Comparison of ENCODE assay signal across 8 cellular contexts in the genomic region with DNA sequence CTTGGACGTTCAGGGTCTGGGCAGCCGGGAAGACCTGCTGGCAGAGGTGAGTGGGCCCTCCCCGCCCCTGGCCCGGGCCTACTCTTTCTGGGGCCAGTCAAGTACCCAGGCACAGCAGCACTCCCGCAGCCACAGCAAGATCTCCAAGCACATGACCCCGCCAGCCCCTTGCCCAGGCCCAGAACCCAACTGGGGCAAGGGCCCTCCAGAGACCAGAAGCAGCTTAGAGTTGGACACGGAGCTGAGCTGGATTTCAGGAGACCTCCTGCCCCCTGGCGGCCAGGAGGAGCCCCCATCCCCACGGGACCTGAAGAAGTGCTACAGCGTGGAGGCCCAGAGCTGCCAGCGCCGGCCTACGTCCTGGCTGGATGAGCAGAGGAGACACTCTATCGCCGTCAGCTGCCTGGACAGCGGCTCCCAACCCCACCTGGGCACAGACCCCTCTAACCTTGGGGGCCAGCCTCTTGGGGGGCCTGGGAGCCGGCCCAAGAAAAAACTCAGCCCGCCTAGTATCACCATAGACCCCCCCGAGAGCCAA. TPM values are rescaled to one million over a fixed set of nuclear protein-coding genes. Genes with fewer than 3 reads are reported as not detected.
A peak's percentile ranks its signal among the peaks of the same experiment; 100 is the strongest.
DNase-seq lines count a peak whose midpoint lies in the region; ATAC-seq and TF ChIP-seq lines count a peak whose summit lies in the region.

No MANE protein-coding gene starts in this region.

- intact Hi-C loops in posterior cingulate gyrus (cut with DNase I) (loop anchor here (1.0 to 5.0 kb wide), 3 partner anchors 71 to 144 kb away; a partner anchor contains a TSS), upper lobe of right lung (cut with DNase I) (loop anchor here (5.0 kb wide), 1 partner anchor 74 kb away; no protein-coding TSS in a partner anchor)

- TF ChIP-seq CTCF in gastroesophageal sphincter (IDR thresholded peaks at IDR 0.05) (peak in 3 of 4 experiments; percentile 61 to 83 (median 80)), upper lobe of right lung (IDR thresholded peaks at IDR 0.05) (peak; percentile 71)

- TF ChIP-seq EP300 in gastroesophageal sphincter (IDR thresholded peaks at IDR 0.05): no peak

- peak; percentile 93 for DNase-seq in DMS53 (lab: John Stamatoyannopoulos, UW)
- peak; percentile 49 for DNase-seq in Jurkat, Clone E6-1 (ENCODE audit: low read depth, low spot score)
- peak; percentile 87 to 90 for DNase-seq in SHP77 (lab: John Stamatoyannopoulos, UW)
- DNase-seq in activated T-helper 9 cell treated with anti-CD3 and anti-CD28 coated beads, Interleukin-2, amount 50 U/mL, for 16 hours (ENCODE audit: low read depth): peak; percentile 36
- peak in 7 of 10 donors; percentile 50 to 94 (median 56) for DNase-seq in posterior cingulate gyrus
- peak; percentile 84 for DNase-seq in upper lobe of right lung

- H3K36me3 ChIP-seq in gastroesophageal sphincter (no peaks in the 10 kb centered on the region), upper lobe of right lung (no peaks in the 10 kb centered on the region)

- peaks cover 56% of the 10 kb centered on the region for H3K27me3 ChIP-seq in gastroesophageal sphincter
- H3K27me3 ChIP-seq in upper lobe of right lung: peaks cover 24% of the 10 kb centered on the region

- ATAC-seq in gastroesophageal sphincter (peak; percentile 77), upper lobe of right lung (peak; percentile 63), HG03039 (IDR thresholded peaks at IDR 0.05; ENCODE audit: unreplicated experiment) (no peak)

- H3K4me3 ChIP-seq in Jurkat, Clone E6-1 (ENCODE audit: low read length): no peak overlapping the region
- no peak overlapping the region for H3K4me3 ChIP-seq in gastroesophageal sphincter
- no peak overlapping the region for H3K4me3 ChIP-seq in upper lobe of right lung

- no peaks in the 10 kb centered on the region for H3K9me3 ChIP-seq in gastroesophageal sphincter
- no peaks in the 10 kb centered on the region for H3K9me3 ChIP-seq in upper lobe of right lung

- WGBS in gastroesophageal sphincter (ENCODE audit: low coverage in 1 of 2), 2 donors: 60% methylated on average over 1 of the region's 19 CpGs; no CpG with 5 or more reads in 1 of the 2 donors

- no peak for TF ChIP-seq POLR2A in gastroesophageal sphincter (IDR thresholded peaks at IDR 0.05)

- no peak overlapping the region for H3K27ac ChIP-seq in gastroesophageal sphincter
- H3K27ac ChIP-seq in upper lobe of right lung: no peak overlapping the region

- H3K4me1 ChIP-seq in gastroesophageal sphincter (peaks cover 0 to 8% (median 0%) of the 10 kb centered on the region in 3 donors), upper lobe of right lung (peaks cover 6% of the 10 kb centered on the region)

RNA-seq across cellular contexts. Expression of a gene that starts 8.6 kb away (rescaled TPM):
- not detected for polyA plus RNA-seq in Jurkat, Clone E6-1 (2012; ENCODE audit: insufficient read depth, insufficient read length)
- total RNA-seq in gastroesophageal sphincter (10 to 100 TPM in 1 of 4 donors, 1 to 10 TPM in 3; 2.0 to 18.7 (median 5.1) TPM), upper lobe of right lung (65.4 TPM)

Comparison
In these comparisons a context has a peak if more than half of its experiments do, and no peak if none do; other contexts are left out.
1. DNase-seq: peak in every context shown above with its lines; median percentile 93 in DMS53; 88 in SHP77; 84 in upper lobe of right lung; 56 in posterior cingulate gyrus; 49 in Jurkat, Clone E6-1; 36 in activated T-helper 9 cell treated with anti-CD3 and anti-CD28 coated beads, Interleukin-2, amount 50 U/mL, for 16 hours.